Comparison of ENCODE assay signal across 30 cellular contexts in genomic region chr3:21754839-21755238, GRCh38. TPM values are rescaled to one million over a fixed set of nuclear protein-coding genes. Genes with fewer than 3 reads are reported as not detected.
A peak's percentile ranks its signal among the peaks of the same experiment; 100 is the strongest.
DNase-seq lines count a peak whose midpoint lies in the region; ATAC-seq, FAIRE-seq and TF ChIP-seq lines count a peak whose summit lies in the region.
"Had no signal": no experiment of that assay in that cellular context is flagged by ENCODE, and none has a peak within 500 bp of the region (broad histone marks: within the 10 kb centered on the region; RNA-seq: fewer than 3 reads in every experiment).

No MANE protein-coding gene starts in this region.

- H3K27me3 ChIP-seq in SK-N-SH (ENCODE audit: insufficient read depth) = no peaks in the 10 kb centered on the region
- no peaks in the 10 kb centered on the region; a peak in 1 of 7 replicates for H3K27me3 ChIP-seq in H1 (replicated peaks in 1 of 4; ENCODE audit: control insufficient read depth in 3 of 4, extremely low read depth in 1 of 4, insufficient read depth in 3 of 4, low read length in 3 of 4)

- no peak overlapping the region for H2AK5ac ChIP-seq in H1 (ENCODE audit: low read depth, low read length)

- no peak overlapping the region for H4K8ac ChIP-seq in H1 (ENCODE audit: extremely low read depth, insufficient read depth, low read length)

- H4K20me1 ChIP-seq in SK-N-SH (ENCODE audit: insufficient read depth) = no peaks in the 10 kb centered on the region
- no peaks in the 10 kb centered on the region for H4K20me1 ChIP-seq in H1 (replicated peaks in 1 of 2; ENCODE audit: control insufficient read depth in 1 of 2, insufficient read depth in 2 of 2, low read length in 2 of 2)
- H4K20me1 ChIP-seq: BLaER1 had no signal

- H3K23ac ChIP-seq in H1 (ENCODE audit: insufficient read length) = no peak overlapping the region

- no peak overlapping the region for H2BK12ac ChIP-seq in H1 (ENCODE audit: low read depth, low read length)

- TF ChIP-seq EP300 in SK-N-SH (IDR thresholded peaks at IDR 0.05; ENCODE audit: borderline replicate concordance in 1 of 2, low read depth in 1 of 2, low read length in 1 of 2) = peak in 1 of 2 experiments; percentile 44; a peak in 1 of 4 replicates
- TF ChIP-seq EP300 in H1 (IDR thresholded peaks at IDR 0.05; ENCODE audit: borderline replicate concordance in 1 of 2, low read depth in 2 of 2, low read length in 2 of 2) = no peak

- TF ChIP-seq POLR2A in H1 (IDR thresholded peaks at IDR 0.05; ENCODE audit: control extremely low read depth in 1 of 2, low read depth in 2 of 2, low read length in 2 of 2) (no peak), lower leg skin (IDR thresholded peaks at IDR 0.05) (no peak)

- H3K4me1 ChIP-seq in SK-N-SH (ENCODE audit: control insufficient read depth in 1 of 2, insufficient read depth in 2 of 2, low read depth in 1 of 2, low read length in 1 of 2) (peaks cover 0 to 14% of the 10 kb centered on the region in 2 experiments; a peak in 2 of 4 replicates), H1 (replicated peaks in 1 of 4; ENCODE audit: control insufficient read depth in 3 of 4, insufficient read depth in 4 of 4, low read length in 3 of 4) (peaks cover 0 to 4% (median 3%) of the 10 kb centered on the region in 4 experiments; a peak in 2 of 7 replicates)
- H3K4me1 ChIP-seq: BLaER1 had no signal

- H3K4me3 ChIP-seq in SK-N-SH (ENCODE audit: low read depth in 2 of 2, low read length in 1 of 2) (no peak overlapping the region), H1 (ENCODE audit: extremely low read depth in 1 of 4, insufficient read depth in 2 of 4, low read depth in 3 of 4, low read length in 4 of 4) (no peak overlapping the region), lower leg skin (ENCODE audit: low read depth, poor library complexity, severe bottlenecking) (no peak overlapping the region)
- H3K4me3 ChIP-seq: BLaER1, GM12878, GM23338, HAP-1 had no signal

- H3K4me2 ChIP-seq in SK-N-SH (no peak overlapping the region), H1 (ENCODE audit: insufficient read depth in 1 of 2, low read depth in 2 of 2, low read length in 2 of 2) (no peak overlapping the region)
- H3K4me2 ChIP-seq: BLaER1, GM23338 had no signal

- ATAC-seq in SK-N-SH treated with all-trans-retinoic acid at 6 μM for 48 hours = no peak
- no peak for ATAC-seq in GM18519 (IDR thresholded peaks at IDR 0.05; ENCODE audit: low FRiP score, unreplicated experiment)
- ATAC-seq: GM12878, GM23338 had no signal

- TF ChIP-seq RAD21 in SK-N-SH (IDR thresholded peaks at IDR 0.05; ENCODE audit: low read length) (no peak), H1 (IDR thresholded peaks at IDR 0.05 in 1 of 2, conservative IDR thresholded peaks at IDR 0.05 in 1 of 2; ENCODE audit: low read depth in 2 of 2, low read length in 2 of 2) (no peak)

- POLR2A ChIA-PET in SK-N-SH (lab: Yijun Ruan, JAX) (no interaction called here), H1 (lab: Charles Lee; ENCODE audit: partially characterized antibody) (interaction anchor here (1.1 kb wide), 1 partner anchor 9 kb away, joined by 4 read pairs; no protein-coding TSS in a partner anchor)

- H2AFZ ChIP-seq in SK-N-SH (ENCODE audit: low read depth) (no peak overlapping the region), H1 (ENCODE audit: low read length) (no peak overlapping the region)
- H2AFZ ChIP-seq: GM23338 had no signal

- intact Hi-C loops in lower leg skin (cut with DNase I; ENCODE audit: low total_unique reads) = no loop called here

- no peak overlapping the region for H4K5ac ChIP-seq in H1 (ENCODE audit: insufficient read length, low read depth, low read length)

- peak overlapping the region; percentile 37; the same call in 1 of the 2 replicates for H2BK15ac ChIP-seq in H1 (ENCODE audit: low read length)

- DNase-seq in SK-N-SH (no peak), NCI-H524 treated with DMSO at 0.1 percent for 48 hours (lab: John Stamatoyannopoulos, UW) (peak; percentile 31), H1 (ENCODE audit: low read depth in 1 of 2, low spot score in 2 of 2) (no peak), superior temporal gyrus (ENCODE audit: extremely low spot score) (peak; percentile 36), lower leg skin (ENCODE audit: low spot score in 2 of 2) (no peak)
- DNase-seq in activated effector memory CD4-positive, alpha-beta T cell treated with Interleukin-2 at 50 U/mL for 16 hours = no peak
- DNase-seq: CD4-positive, CD25-positive, alpha-beta regulatory T cell; DMS53; HFFc6; IMR-90; KG1; NCI-H1092; NCI-H1417 treated with DMSO at 0.1 percent for 48 hours; NCI-H1930; NCI-H2107; NCI-H226; NCI-H510A treated with DMSO at 0.1 percent for 48 hours; Right ventricle myocardium superior; RPMI8226; SW 1271 had no signal

- no peak overlapping the region for H2BK5ac ChIP-seq in H1 (ENCODE audit: low read depth, low read length)

- H3K79me2 ChIP-seq in SK-N-SH (ENCODE audit: insufficient read depth) (no peaks in the 10 kb centered on the region), H1 (ENCODE audit: control insufficient read depth in 1 of 2, insufficient read depth in 2 of 2, low read length in 2 of 2) (no peaks in the 10 kb centered on the region)

- no peak overlapping the region for H3K4ac ChIP-seq in H1 (replicated peaks; ENCODE audit: insufficient read length, low read depth, low read length)

- no peak overlapping the region for H3K56ac ChIP-seq in H1 (replicated peaks; ENCODE audit: insufficient read length, low read depth, low read length)

- peaks cover 9% of the 10 kb centered on the region; the same call in 1 of the 2 replicates for H3K23me2 ChIP-seq in H1 (ENCODE audit: low read depth, low read length)

- no peaks in the 10 kb centered on the region for H3K9me3 ChIP-seq in SK-N-SH
- no peaks in the 10 kb centered on the region for H3K9me3 ChIP-seq in H1 (ENCODE audit: insufficient read depth in 2 of 2, low read depth in 1 of 2, low read length in 1 of 2)
- H3K9me3 ChIP-seq: HAP-1 had no signal

- H3K9me2 ChIP-seq in SK-N-SH = no peaks in the 10 kb centered on the region

- TF ChIP-seq CTCF in SK-N-SH (IDR thresholded peaks at IDR 0.05) = no peak
- no peak for TF ChIP-seq CTCF in H1 (IDR thresholded peaks at IDR 0.05; ENCODE audit: control extremely low read depth in 1 of 3, insufficient read depth in 1 of 3, low read depth in 1 of 3, low read length in 3 of 3)
- no peak for TF ChIP-seq CTCF in lower leg skin (IDR thresholded peaks at IDR 0.05)

- no peak overlapping the region for H4K91ac ChIP-seq in H1 (replicated peaks; ENCODE audit: insufficient read length, low read length)

- no peak for FAIRE-seq in H1 (lab: Jason Lieb, UNC)
- FAIRE-seq: A204.1, G401.6, GM12878 had no signal

- H3K36me3 ChIP-seq in SK-N-SH (replicated peaks in 1 of 2; ENCODE audit: control insufficient read depth in 1 of 2, insufficient read depth in 2 of 2, low read length in 1 of 2) (no peaks in the 10 kb centered on the region), H1 (ENCODE audit: control insufficient read depth in 2 of 4, insufficient read depth in 4 of 4, low read length in 3 of 4) (no peaks in the 10 kb centered on the region)
- H3K36me3 ChIP-seq: BLaER1, HAP-1 had no signal

- H3K79me1 ChIP-seq in H1 (ENCODE audit: low read depth, low read length) = no peaks in the 10 kb centered on the region

- H2BK120ac ChIP-seq in H1 (replicated peaks; ENCODE audit: low read depth, low read length) = no peak overlapping the region

- no peak overlapping the region for H3K14ac ChIP-seq in H1 (ENCODE audit: insufficient read length)

- CTCF ChIA-PET in SK-N-SH (lab: Yijun Ruan, JAX) (interaction anchor here (0.8 to 6.7 kb wide), 6 partner anchors 10 to 405 kb away, joined by 3 to 117 read pairs (median 3); no protein-coding TSS in a partner anchor), H1 (lab: Charles Lee; ENCODE audit: partially characterized antibody) (interaction anchor here (0.7 to 2.2 kb wide), 6 partner anchors 9 to 338 kb away, joined by 3 to 9 read pairs (median 4); no protein-coding TSS in a partner anchor)

- H3K18ac ChIP-seq in H1 (ENCODE audit: extremely low read depth, low read length) = no peak overlapping the region

- H3F3A ChIP-seq in SK-N-SH (replicated peaks; ENCODE audit: insufficient read depth) = no peaks in the 10 kb centered on the region

- H3K9ac ChIP-seq in SK-N-SH = no peak overlapping the region
- H3K9ac ChIP-seq in H1 (replicated peaks in 1 of 4; ENCODE audit: extremely low read depth in 1 of 4, low read depth in 3 of 4, low read length in 3 of 4) = no peak overlapping the region
- H3K9ac ChIP-seq: BLaER1 had no signal

- H3K27ac ChIP-seq in SK-N-SH (ENCODE audit: low read depth in 2 of 2, low read length in 1 of 2) = peak overlapping the region in 1 of 2 experiments; percentile 64; a peak in 2 of 4 replicates
- H3K27ac ChIP-seq in H1 (ENCODE audit: low read depth, low read length) = no peak overlapping the region
- H3K27ac ChIP-seq: BLaER1 had no signal

- 58% methylated on average over 1 of the region's 1 CpG for WGBS in SK-N-SH (ENCODE audit: low lambda C conversion rate)
- WGBS in H1 (ENCODE audit: extremely low coverage in 1 of 2, insufficient coverage in 1 of 2, insufficient read length in 1 of 2, insufficient replicate concordance in 2 of 2, low coverage in 1 of 2, low lambda C conversion rate in 2 of 2, missing lambda C conversion rate in 1 of 2), 2 experiments = 90% methylated on average over 1 of the region's 1 CpG; no CpG with 5 or more reads in 1 of the 2 experiments
- WGBS in lower leg skin, 2 donors = 81 to 96% methylated on average over 1 of the region's 1 CpG

- H2BK20ac ChIP-seq in H1 (ENCODE audit: low read length) = 0 out of 2 replicates have a peak overlapping the region, but pooled peaks have one; percentile 40

TF ChIP-seq in SK-N-SH, 30 proteins besides CTCF, POLR2A, EP300 and RAD21 (continues in another document):
- no peak for TF ChIP-seq SMC3 (IDR thresholded peaks at IDR 0.05; ENCODE audit: low read depth, low read length)

RNA-seq across cellular contexts. Expression of gene ZNF385D, which starts 3.8 kb away (rescaled TPM):
- 1.3 and 1.8 TPM in 2 replicates for polyA plus RNA-seq in SK-N-SH (2012; rRNA removed)
- polyA plus RNA-seq in SK-N-SH (2012; cell fraction: cytosol; rRNA removed) = 1.2 and 1.4 TPM in 2 replicates
- polyA plus RNA-seq in SK-N-SH (2012; cell fraction: nucleus; rRNA removed) = 0.38 and 0.74 TPM in 2 replicates
- total RNA-seq in H1 (2021; fragmentation: NEBNext Ultra II Directional; extraction: Animal tissue kit (Norgen Biotek cat#: 25700)) = 10.8 and 11.2 TPM in 2 replicates
- 5.8 and 5.9 TPM in 2 replicates for polyA plus RNA-seq in H1 (2011; rRNA removed)
- polyA plus RNA-seq in H1 (2011; cell fraction: cytosol; rRNA removed) = 6.4 TPM
- polyA plus RNA-seq in H1 (2011; cell fraction: nucleus; rRNA removed) = 9.1 TPM
- 6.9 to 13.4 TPM (median 9.4 TPM) in 4 replicates for polyA plus RNA-seq in H1 (2012, experiment 1 of 2)
- 1.3 TPM for polyA plus RNA-seq in H1 (2012, experiment 2 of 2)
- polyA plus RNA-seq in H1 (2013, experiment 1 of 2) = 6.0 TPM
- 6.4 TPM for polyA plus RNA-seq in H1 (2013, experiment 2 of 2)
- 13.5 and 18.9 TPM in 2 replicates for polyA minus RNA-seq in H1 (2011; rRNA and poly(A)+ RNA removed)
- polyA minus RNA-seq in H1 (2011; cell fraction: cytosol; rRNA and poly(A)+ RNA removed) = 4.0 TPM
- 31.8 TPM for polyA minus RNA-seq in H1 (2011; cell fraction: nucleus; rRNA and poly(A)+ RNA removed)
- 1 to 10 TPM in 2 of 4 donors, under 1 TPM in 2; 0.38 to 4.2 (median 2.1) TPM for total RNA-seq in lower leg skin
- total RNA-seq: Daoy, GM12878, SK-MEL-5 had no signal
- polyA plus RNA-seq: CD4-positive, CD25-positive, alpha-beta regulatory T cell had no signal

Comparison
In these comparisons a context has a peak if more than half of its experiments do, and no peak if none do; other contexts are left out.
1. DNase-seq: peak in NCI-H524 treated with DMSO at 0.1 percent for 48 hours (single experiment) and superior temporal gyrus (single experiment); none in SK-N-SH (single experiment), H1 (0 of 2), lower leg skin (0 of 2) and activated effector memory CD4-positive, alpha-beta T cell treated with Interleukin-2 at 50 U/mL for 16 hours (single experiment).
2. Of the 17 proteins assayed by ChIP-seq in both H1 and SK-N-SH: peak only in H1: none; only in SK-N-SH: CHD2; in both: none; in neither: 15; mixed calls (peak in some experiments, not most) for 1.